Comparison of ENCODE assay signal across 11 cellular contexts in genomic region chr3:51992017-51992682, GRCh38. TPM values are rescaled to one million over a fixed set of nuclear protein-coding genes. Genes with fewer than 3 reads are reported as not detected.
A peak's percentile ranks its signal among the peaks of the same experiment; 100 is the strongest.
DNase-seq lines count a peak whose midpoint lies in the region; ATAC-seq and TF ChIP-seq lines count a peak whose summit lies in the region.
"Had no signal": no experiment of that assay in that cellular context is flagged by ENCODE, and none has a peak within 500 bp of the region (broad histone marks: within the 10 kb centered on the region; RNA-seq: fewer than 3 reads in every experiment).

No MANE protein-coding gene starts in this region.

- H3K9me3 Mint-ChIP-seq in CD4-positive, alpha-beta T cell, result no peaks in the 10 kb centered on the region

- H3K27me3 ChIP-seq in CD4-positive, alpha-beta T cell (ENCODE audit: control insufficient read depth, insufficient read depth, low read length), result no peaks in the 10 kb centered on the region
- no peaks in the 10 kb centered on the region for H3K27me3 ChIP-seq in mesenchymal stem cell (ENCODE audit: control insufficient read depth in 1 of 2, insufficient read depth in 1 of 2, low read length in 2 of 2)

- ATAC-seq in CD4-positive, alpha-beta T cell (ENCODE audit: poor library complexity), result no peak
- ATAC-seq in T-helper 17 cell (no peak), GM19455 (IDR thresholded peaks at IDR 0.05; ENCODE audit: unreplicated experiment) (no peak), HG02840 (IDR thresholded peaks at IDR 0.05; ENCODE audit: low FRiP score, unreplicated experiment) (no peak)

- H3K4me2 ChIP-seq in mesenchymal stem cell (ENCODE audit: low read length, poor library complexity, severe bottlenecking), result no peak overlapping the region

- H4K91ac ChIP-seq in mesenchymal stem cell (ENCODE audit: low read length), result no peak overlapping the region

- no peak for TF ChIP-seq CTCF in CD4-positive, alpha-beta T cell (IDR thresholded peaks at IDR 0.05)

- CTCF ChIA-PET in CD4-positive, alpha-beta T cell (lab: Charles Lee), result interaction anchor here (1.8 kb wide), 1 partner anchor 10 kb away, joined by 4 read pairs; no protein-coding TSS in a partner anchor

- H3K4me1 Mint-ChIP-seq in CD4-positive, alpha-beta T cell (ENCODE audit: low read depth), result peaks cover 31% of the 10 kb centered on the region
- H3K4me1 Mint-ChIP-seq in T-helper 17 cell, result peaks cover 16% of the 10 kb centered on the region

- H4K8ac ChIP-seq in mesenchymal stem cell (ENCODE audit: low read length), result peak overlapping the region; percentile 45

- no peak for DNase-seq in CD4-positive, alpha-beta T cell
- DNase-seq in T-helper 17 cell (no peak), mesenchymal stem cell (no peak), GM19238 (ENCODE audit: insufficient read length, low spot score) (no peak)
- DNase-seq: aorta; NCI-H2029 treated with DMSO at 0.1 percent for 48 hours; NK-92 treated with Interleukin-12 subunit alpha and Interleukin-12 subunit beta, amount 100 ng/mL, for 24 hours; stimulated activated naive CD4-positive, alpha-beta T cell treated with Interleukin-2 at 50 U/mL for 16 hours had no signal

- peaks cover 39 to 55% of the 10 kb centered on the region in 2 experiments for H3K36me3 ChIP-seq in mesenchymal stem cell (ENCODE audit: control insufficient read depth in 1 of 2, insufficient read depth in 2 of 2, low read depth in 1 of 2, low read length in 2 of 2)

- H3K23ac ChIP-seq in mesenchymal stem cell (ENCODE audit: low read length in 2 of 2), result no peak overlapping the region

- H3K79me1 ChIP-seq in mesenchymal stem cell (replicated peaks; ENCODE audit: low read length, poor library complexity, severe bottlenecking), result peaks cover 12% of the 10 kb centered on the region

- peaks cover 27% of the 10 kb centered on the region for H3K4me1 ChIP-seq in mesenchymal stem cell (ENCODE audit: control insufficient read depth, insufficient read depth, low read depth, low read length)

- intact Hi-C loops in CD4-positive, alpha-beta T cell (cut with DNase I, micrococcal nuclease), result loop anchor here in 1 of 2 experiments (10.0 kb wide), 1 partner anchor 713 kb away; the partner anchor contains the start of genes GLT8D1 and SPCS1

- no peak overlapping the region for H2AFZ ChIP-seq in mesenchymal stem cell (ENCODE audit: low read depth, low read length)

- no peak overlapping the region for H2BK120ac ChIP-seq in mesenchymal stem cell (ENCODE audit: low read depth, low read length)

- WGBS in mesenchymal stem cell, result 96% methylated on average over 3 of the region's 3 CpGs

- no peak overlapping the region for H2BK5ac ChIP-seq in mesenchymal stem cell (ENCODE audit: low read depth, low read length, poor library complexity, severe bottlenecking)

- no peak overlapping the region for H3K27ac ChIP-seq in CD4-positive, alpha-beta T cell (ENCODE audit: low read depth, low read length)
- H3K27ac ChIP-seq in mesenchymal stem cell (ENCODE audit: low read length, poor library complexity, severe bottlenecking), result peak overlapping the region; percentile 15

- peak overlapping the region; percentile 51 for H3K4me3 Mint-ChIP-seq in CD4-positive, alpha-beta T cell
- peak overlapping the region; percentile 36 for H3K4me3 Mint-ChIP-seq in T-helper 17 cell

- POLR2A ChIA-PET in CD4-positive, alpha-beta T cell (lab: Charles Lee), result interaction anchor here (1.2 to 2.9 kb wide), 3 partner anchors 9 to 64 kb away, joined by 3 to 13 read pairs (median 4); partner anchors contain the start of genes ACY1 and DUSP7

- no peak overlapping the region for H2BK15ac ChIP-seq in mesenchymal stem cell (ENCODE audit: low read depth, poor library complexity, severe bottlenecking)

- no peak overlapping the region for H2AK5ac ChIP-seq in mesenchymal stem cell (ENCODE audit: low read length, severe bottlenecking)

- H3K36me3 Mint-ChIP-seq in CD4-positive, alpha-beta T cell (ENCODE audit: low read depth), result peaks cover 40% of the 10 kb centered on the region
- peaks cover 2% of the 10 kb centered on the region for H3K36me3 Mint-ChIP-seq in T-helper 17 cell (ENCODE audit: low read depth)

- H3K27me3 Mint-ChIP-seq in CD4-positive, alpha-beta T cell, result no peaks in the 10 kb centered on the region
- H3K27me3 Mint-ChIP-seq in T-helper 17 cell, result no peaks in the 10 kb centered on the region

- peak overlapping the region; percentile 53 for H3K9ac ChIP-seq in mesenchymal stem cell (ENCODE audit: low read length)

- no peak overlapping the region for H3K14ac ChIP-seq in mesenchymal stem cell (ENCODE audit: low read length in 2 of 2)

- no peak overlapping the region for H3K4me3 ChIP-seq in mesenchymal stem cell (ENCODE audit: insufficient read depth in 1 of 2, low read depth in 1 of 2, low read length in 2 of 2)

- peak overlapping the region in 1 of 2 experiments; percentile 30 for H3K4ac ChIP-seq in mesenchymal stem cell (ENCODE audit: low read depth in 1 of 2, low read length in 2 of 2)

- H3K27ac Mint-ChIP-seq in CD4-positive, alpha-beta T cell, result no peak overlapping the region
- no peak overlapping the region for H3K27ac Mint-ChIP-seq in T-helper 17 cell

- no peak overlapping the region for H3K18ac ChIP-seq in mesenchymal stem cell (ENCODE audit: low read depth in 1 of 2, low read length in 2 of 2)

- no peaks in the 10 kb centered on the region for H3K9me3 ChIP-seq in CD4-positive, alpha-beta T cell (ENCODE audit: control insufficient read depth, low read length)
- H3K9me3 ChIP-seq in T-helper 17 cell (ENCODE audit: control insufficient read depth, low read length, poor library complexity, severe bottlenecking), result no peaks in the 10 kb centered on the region
- H3K9me3 ChIP-seq in mesenchymal stem cell (ENCODE audit: control insufficient read depth, low read length), result no peaks in the 10 kb centered on the region

- H2BK12ac ChIP-seq in mesenchymal stem cell (ENCODE audit: low read length in 2 of 2), result peak overlapping the region in 1 of 2 experiments; percentile 32

- TF ChIP-seq POLR2A in GM19099 (IDR thresholded peaks at IDR 0.05; ENCODE audit: extremely low read depth, insufficient read length, low read depth), result peak; percentile 54

RNA-seq across cellular contexts. Expression of gene RPL29, which starts 3.5 kb away (rescaled TPM):
- total RNA-seq in CD4-positive, alpha-beta T cell, result 1,000 to 10,000 TPM; 1,843 to 1,901 TPM
- 1,000 to 10,000 TPM; 1,359 to 1,493 TPM for total RNA-seq in T-helper 17 cell
- 1,869 TPM for polyA plus RNA-seq in mesenchymal stem cell (2013, experiment 1 of 2)
- polyA plus RNA-seq in mesenchymal stem cell (2013, experiment 2 of 2), result 1,864 TPM

RNA-seq across cellular contexts. Expression of gene ACY1, which starts 8.8 kb away (rescaled TPM):
- 1 to 10 TPM; 4.9 TPM for total RNA-seq in CD4-positive, alpha-beta T cell
- total RNA-seq in T-helper 17 cell, result 1 to 10 TPM; 7.1 to 7.6 TPM
- 14.0 TPM for polyA plus RNA-seq in mesenchymal stem cell (2013, experiment 1 of 2)
- polyA plus RNA-seq in mesenchymal stem cell (2013, experiment 2 of 2), result 14.7 TPM

RNA-seq across cellular contexts. Expression of gene ABHD14A, which starts 17.3 kb away (rescaled TPM):
- total RNA-seq in CD4-positive, alpha-beta T cell, result 10 to 100 TPM in 1 of 2 experiments, 1 to 10 TPM in 1; 9.5 to 10.6 TPM
- 10 to 100 TPM; 13.9 to 14.6 TPM for total RNA-seq in T-helper 17 cell
- 19.9 TPM for polyA plus RNA-seq in mesenchymal stem cell (2013, experiment 1 of 2)
- polyA plus RNA-seq in mesenchymal stem cell (2013, experiment 2 of 2), result 19.9 TPM

RNA-seq across cellular contexts. Expression of gene ABHD14B, which starts 18.3 kb away (rescaled TPM):
- total RNA-seq in CD4-positive, alpha-beta T cell, result 10 to 100 TPM; 52.4 to 58.2 TPM
- total RNA-seq in T-helper 17 cell, result 10 to 100 TPM; 34.8 to 51.1 TPM
- polyA plus RNA-seq in mesenchymal stem cell (2013, experiment 1 of 2), result 15.5 TPM
- polyA plus RNA-seq in mesenchymal stem cell (2013, experiment 2 of 2), result 15.1 TPM

RNA-seq across cellular contexts. Expression of gene PCBP4, which starts 24.9 kb away (rescaled TPM):
- 10 to 100 TPM; 14.7 to 16.8 TPM for total RNA-seq in CD4-positive, alpha-beta T cell
- total RNA-seq in T-helper 17 cell, result 10 to 100 TPM; 20.2 to 28.7 TPM
- polyA plus RNA-seq in mesenchymal stem cell (2013, experiment 1 of 2), result 32.5 TPM
- polyA plus RNA-seq in mesenchymal stem cell (2013, experiment 2 of 2), result 31.0 TPM
